Comparison of ENCODE assay signal across 12 cellular contexts in genomic region chr17:67243284-67243683, GRCh38. TPM values are rescaled to one million over a fixed set of nuclear protein-coding genes. Genes with fewer than 3 reads are reported as not detected.
DNase-seq lines count a peak whose midpoint lies in the region; ATAC-seq, FAIRE-seq and TF ChIP-seq lines count a peak whose summit lies in the region.
"Had no signal": no experiment of that assay in that cellular context is flagged by ENCODE, and none has a peak within 500 bp of the region (broad histone marks: within the 10 kb centered on the region; RNA-seq: fewer than 3 reads in every experiment).

No MANE protein-coding gene starts in this region.

- no peak for ATAC-seq in heart left ventricle
- ATAC-seq in heart right ventricle, result no peak
- ATAC-seq in activated CD8-positive, alpha-beta T cell treated with anti-CD3 and anti-CD28 coated beads, Interleukin-2, amount 10 ng/mL, durations not matched to agents 7 days and 5 days, result no peak
- no peak for ATAC-seq in HG02840 (IDR thresholded peaks at IDR 0.05; ENCODE audit: low FRiP score, unreplicated experiment)

- intact Hi-C loops in heart left ventricle (cut with DNase I) (loop anchor here in 2 of 10 donors (10.0 kb wide), 2 partner anchors 52 to 122 kb away; partner anchors contain the start of gene PSMD12 (in 1 of the 2)), heart right ventricle (cut with DNase I) (loop anchor here in 3 of 10 donors (10.0 kb wide), 2 partner anchors 52 to 122 kb away; partner anchors contain the start of gene PSMD12 (in 1 of the 3))

- no peak for TF ChIP-seq EP300 in suprapubic skin (IDR thresholded peaks at IDR 0.05)

- H3K4me1 ChIP-seq in heart left ventricle (peaks cover 12 to 65% (median 40%) of the 10 kb centered on the region in 12 donors), heart right ventricle (peaks cover 5 to 70% (median 54%) of the 10 kb centered on the region in 9 donors), iPS-18a (ENCODE audit: control insufficient read depth, low read depth, low read length) (peaks cover 19% of the 10 kb centered on the region), suprapubic skin (peaks cover 41% of the 10 kb centered on the region)

- H3K36me3 ChIP-seq in heart left ventricle, result peaks cover 0 to 28% (median 10%) of the 10 kb centered on the region in 9 donors
- H3K36me3 ChIP-seq in heart right ventricle, result peaks cover 0 to 38% (median 9%) of the 10 kb centered on the region in 9 donors
- peaks cover 6% of the 10 kb centered on the region for H3K36me3 ChIP-seq in iPS-18a (ENCODE audit: control insufficient read depth, low read depth, low read length)
- H3K36me3 ChIP-seq in suprapubic skin, result peaks cover 13% of the 10 kb centered on the region

- peaks cover 51% of the 10 kb centered on the region for H3K4me1 Mint-ChIP-seq in activated CD8-positive, alpha-beta T cell treated with anti-CD3 and anti-CD28 coated beads, Interleukin-2, amount 10 ng/mL, durations not matched to agents 7 days and 5 days (ENCODE audit: low read depth)

- FAIRE-seq in GM12892 (lab: Jason Lieb, UNC), result no peak
- FAIRE-seq: D721Med, GM19239 had no signal

- DNase-seq in heart left ventricle (no peak), heart right ventricle (no peak), suprapubic skin (ENCODE audit: low spot score in 2 of 2) (no peak), GM12892 (ENCODE audit: insufficient read length) (no peak), NCI-H345 treated with DMSO at 0.1 percent for 48 hours (lab: John Stamatoyannopoulos, UW; ENCODE audit: unreplicated experiment) (no peak)
- DNase-seq in activated CD8-positive, alpha-beta T cell treated with anti-CD3 and anti-CD28 coated beads, Interleukin-2, amount 10 ng/mL, durations not matched to agents 7 days and 5 days, result no peak
- DNase-seq: NCI-H524, nucleus accumbens had no signal

- H3K27me3 ChIP-seq in heart left ventricle, result no peaks in the 10 kb centered on the region
- no peaks in the 10 kb centered on the region for H3K27me3 ChIP-seq in heart right ventricle
- H3K27me3 ChIP-seq in iPS-18a (ENCODE audit: control insufficient read depth, insufficient read depth, low read length), result peaks cover 11% of the 10 kb centered on the region
- H3K27me3 ChIP-seq in suprapubic skin, result no peaks in the 10 kb centered on the region

- H3K4me3 ChIP-seq in heart left ventricle, result peak overlapping the region in 7 of 12 donors; percentile 6 to 100 (median 95)
- H3K4me3 ChIP-seq in heart right ventricle, result peak overlapping the region in 5 of 10 donors; percentile 93 to 100 (median 99)
- peak overlapping the region; percentile 81 for H3K4me3 ChIP-seq in iPS-18a (ENCODE audit: low read length)
- H3K4me3 ChIP-seq in suprapubic skin, result peak overlapping the region; percentile 94

- TF ChIP-seq CTCF in heart left ventricle (IDR thresholded peaks at IDR 0.05) (no peak), heart right ventricle (IDR thresholded peaks at IDR 0.05) (no peak), suprapubic skin (IDR thresholded peaks at IDR 0.05) (no peak)

- H3K27me3 Mint-ChIP-seq in activated CD8-positive, alpha-beta T cell treated with anti-CD3 and anti-CD28 coated beads, Interleukin-2, amount 10 ng/mL, durations not matched to agents 7 days and 5 days (ENCODE audit: low read depth), result no peaks in the 10 kb centered on the region

- 67 to 80% (median 76%) methylated on average over 5 of the region's 5 CpGs for WGBS in heart left ventricle, 4 donors
- WGBS in heart right ventricle, 2 donors, result 76 to 80% methylated on average over 5 of the region's 5 CpGs
- WGBS in suprapubic skin, result 64% methylated on average over 5 of the region's 5 CpGs

- H3K9me3 ChIP-seq in heart left ventricle (no peaks in the 10 kb centered on the region), heart right ventricle (no peaks in the 10 kb centered on the region), iPS-18a (ENCODE audit: control insufficient read depth, low read depth, low read length) (no peaks in the 10 kb centered on the region), suprapubic skin (no peaks in the 10 kb centered on the region)

- TF ChIP-seq POLR2A in heart left ventricle (IDR thresholded peaks at IDR 0.05), result no peak
- TF ChIP-seq POLR2A in suprapubic skin (IDR thresholded peaks at IDR 0.05), result no peak
- no peak for TF ChIP-seq POLR2A in GM12892 (IDR thresholded peaks at IDR 0.05; ENCODE audit: low read depth, low read length)

- no peaks in the 10 kb centered on the region for H3K9me3 Mint-ChIP-seq in activated CD8-positive, alpha-beta T cell treated with anti-CD3 and anti-CD28 coated beads, Interleukin-2, amount 10 ng/mL, durations not matched to agents 7 days and 5 days (ENCODE audit: insufficient read depth)

- peak overlapping the region; percentile 7 for H3K27ac Mint-ChIP-seq in activated CD8-positive, alpha-beta T cell treated with anti-CD3 and anti-CD28 coated beads, Interleukin-2, amount 10 ng/mL, durations not matched to agents 7 days and 5 days

- no peak overlapping the region for H3K9ac ChIP-seq in iPS-18a (ENCODE audit: low read length)

- H3K36me3 Mint-ChIP-seq in activated CD8-positive, alpha-beta T cell treated with anti-CD3 and anti-CD28 coated beads, Interleukin-2, amount 10 ng/mL, durations not matched to agents 7 days and 5 days (ENCODE audit: low read depth), result peaks cover 36% of the 10 kb centered on the region

- POLR2A ChIA-PET in activated CD8-positive, alpha-beta T cell treated with anti-CD3 and anti-CD28 coated beads, Interleukin-2, amount 10 ng/mL, durations not matched to agents 7 days and 5 days (lab: Charles Lee), result no interaction called here

- CTCF ChIA-PET in activated CD8-positive, alpha-beta T cell treated with anti-CD3 and anti-CD28 coated beads, Interleukin-2, amount 10 ng/mL, durations not matched to agents 7 days and 5 days (lab: Charles Lee), result interaction anchor here (1.3 kb wide), 1 partner anchor 22 kb away, joined by 5 read pairs; no protein-coding TSS in a partner anchor

- H3K4me3 Mint-ChIP-seq in activated CD8-positive, alpha-beta T cell treated with anti-CD3 and anti-CD28 coated beads, Interleukin-2, amount 10 ng/mL, durations not matched to agents 7 days and 5 days, result peak overlapping the region; percentile 93

- no peak overlapping the region for H3K27ac ChIP-seq in heart left ventricle
- no peak overlapping the region for H3K27ac ChIP-seq in heart right ventricle
- no peak overlapping the region for H3K27ac ChIP-seq in iPS-18a (ENCODE audit: low read length)
- no peak overlapping the region for H3K27ac ChIP-seq in suprapubic skin

RNA-seq across cellular contexts. Expression of gene HELZ, which starts 1.7 kb away (rescaled TPM):
- total RNA-seq in heart left ventricle (10 to 100 TPM; 26.3 to 48.4 (median 32.5) TPM), heart right ventricle (10 to 100 TPM; 27.4 to 50.3 (median 41.7) TPM), suprapubic skin (10 to 100 TPM; 30.9 to 88.5 (median 36.7) TPM)
- polyA plus RNA-seq in heart left ventricle (1 to 10 TPM; 5.1 to 7.0 TPM), heart right ventricle (1 to 10 TPM; 2.4 to 4.5 TPM)
- total RNA-seq in activated CD8-positive, alpha-beta T cell treated with anti-CD3 and anti-CD28 coated beads, Interleukin-2, amount 10 ng/mL, durations not matched to agents 7 days and 5 days, result 10 to 100 TPM; 69.1 to 76.6 TPM
- polyA plus RNA-seq in GM12892 (2012; ENCODE audit: missing spikeins), result 19.8 TPM
